ENCODE assay signal across 9 cellular contexts in the genomic region with DNA sequence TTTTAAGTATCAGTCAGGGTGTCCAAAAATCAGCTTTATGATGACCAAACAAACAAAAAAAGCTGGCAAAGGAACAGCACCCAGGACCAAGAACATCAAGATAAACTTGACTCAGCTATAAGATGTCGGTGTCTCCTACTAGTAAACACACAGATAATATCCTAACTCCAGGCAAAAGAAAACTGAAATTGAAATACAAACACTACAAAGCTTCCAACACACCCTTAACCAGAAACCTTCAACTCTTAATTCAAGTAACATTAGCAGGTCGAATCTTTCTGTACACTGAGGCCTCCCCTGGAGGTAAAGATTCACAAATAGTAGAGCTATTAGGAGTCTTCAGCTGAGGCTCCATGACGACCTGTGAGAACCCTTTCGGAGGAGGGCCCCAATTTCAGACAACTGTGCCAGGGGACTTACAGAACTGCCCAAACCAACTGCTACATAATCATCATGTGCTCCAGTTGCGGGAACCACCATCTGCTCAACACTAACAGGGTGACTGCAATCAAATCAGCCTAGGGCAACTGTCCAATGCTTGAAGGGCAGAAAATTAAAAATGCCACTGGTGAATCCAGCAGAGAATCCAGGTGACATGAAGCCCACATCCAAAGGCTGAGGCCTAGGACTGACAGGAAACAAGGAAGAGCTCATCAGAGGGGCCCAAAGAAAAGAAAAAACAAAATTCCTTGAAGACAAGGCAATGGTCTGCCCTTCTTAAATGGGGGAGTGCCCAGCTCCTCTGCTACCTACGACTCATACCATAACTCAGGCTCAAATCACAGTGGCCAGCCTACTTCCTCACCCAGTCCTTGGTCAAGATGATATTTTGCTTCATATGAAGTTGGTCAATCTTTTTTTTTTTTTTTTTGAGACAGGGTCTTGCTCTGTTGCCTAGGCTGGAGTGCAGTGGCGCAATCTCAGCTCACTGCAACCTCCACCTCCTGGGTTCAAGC. TPM values are rescaled to one million over a fixed set of nuclear protein-coding genes. Genes with fewer than 3 reads are reported as not detected.
DNase-seq lines count a peak whose midpoint lies in the region; ATAC-seq and FAIRE-seq lines count a peak whose summit lies in the region.
"Had no signal": no experiment of that assay in that cellular context is flagged by ENCODE, and none has a peak within 500 bp of the region (broad histone marks: within the 10 kb centered on the region; RNA-seq: fewer than 3 reads in every experiment).

No MANE protein-coding gene starts in this region.

- H3K27ac Mint-ChIP-seq in T-cell, result peak overlapping the region; percentile 85 to 95

- DNase-seq in T-cell, result peak in 3 of 34 experiments; percentile 16 to 17 (median 16)
- peak; percentile 4 for DNase-seq in kidney glomerular epithelial cell (lab: John Stamatoyannopoulos, UW)
- DNase-seq in midbrain (lab: John Stamatoyannopoulos, UW), result no peak
- no peak for DNase-seq in anterior cingulate cortex (lab: John Stamatoyannopoulos, UW)
- no peak for DNase-seq in frontal cortex (ENCODE audit: low spot score in 2 of 2)
- DNase-seq in activated CD4-positive, alpha-beta T cell treated with anti-CD3 and anti-CD28 coated beads, Interleukin-2, amount 50 U/mL, for 1 hour, result no peak

- CTCF ChIA-PET in T-cell (lab: Charles Lee), result interaction anchor here (0.6 to 1.8 kb wide), 8 partner anchors 19 to 991 kb away, joined by 3 to 10 read pairs (median 3); no protein-coding TSS in a partner anchor

- no peak for FAIRE-seq in frontal cortex (lab: Jason Lieb, UNC)
- FAIRE-seq: endometrium had no signal

- H3K36me3 Mint-ChIP-seq in T-cell, result peaks cover 73% of the 10 kb centered on the region

- H3K4me3 Mint-ChIP-seq in T-cell, result peak overlapping the region; percentile 54 to 61 (median 54)

- no peaks in the 10 kb centered on the region for H3K27me3 Mint-ChIP-seq in T-cell

- POLR2A ChIA-PET in T-cell (lab: Charles Lee), result interaction anchor here (0.5 to 1.0 kb wide), 3 partner anchors 13 to 207 kb away, joined by 3 read pairs; no protein-coding TSS in a partner anchor

- ATAC-seq in GM18498 (IDR thresholded peaks at IDR 0.05; ENCODE audit: unreplicated experiment), result peak; percentile 60
- peak; percentile 55 for ATAC-seq in HG02610 (IDR thresholded peaks at IDR 0.05; ENCODE audit: unreplicated experiment)
- peak; percentile 72 to 82 (median 80) for ATAC-seq in T-cell (replicated peaks in 1 of 4)

- H3K9me3 Mint-ChIP-seq in T-cell, result no peaks in the 10 kb centered on the region

- peaks cover 51 to 59% (median 55%) of the 10 kb centered on the region in 3 donors for H3K4me1 Mint-ChIP-seq in T-cell

RNA-seq across cellular contexts. Expression of a gene that starts 20.0 kb away (rescaled TPM):
- 10 to 100 TPM; 40.0 to 63.9 (median 44.6) TPM for total RNA-seq in T-cell
- 79.9 TPM for total RNA-seq in frontal cortex
